14 cellular contexts compared by ENCODE assay signal in genomic region chr5:145981612-145982571, GRCh38. TPM values are rescaled to one million over a fixed set of nuclear protein-coding genes. Genes with fewer than 3 reads are reported as not detected.
DNase-seq lines count a peak whose midpoint lies in the region; ATAC-seq and TF ChIP-seq lines count a peak whose summit lies in the region.
"Had no signal": no experiment of that assay in that cellular context is flagged by ENCODE, and none has a peak within 500 bp of the region (broad histone marks: within the 10 kb centered on the region; RNA-seq: fewer than 3 reads in every experiment).

No MANE protein-coding gene starts in this region.

- H3K9me3 Mint-ChIP-seq in nephron progenitor cell = no peaks in the 10 kb centered on the region

- TF ChIP-seq POLR2A in body of pancreas (IDR thresholded peaks at IDR 0.05) = no peak
- no peak for TF ChIP-seq POLR2A in ovary (IDR thresholded peaks at IDR 0.05)

- H2BK5ac ChIP-seq in mesendoderm (ENCODE audit: low read length) = no peak overlapping the region

- H3K36me3 ChIP-seq in body of pancreas (replicated peaks in 1 of 2; ENCODE audit: insufficient read depth in 1 of 2, low read depth in 2 of 2) (no peaks in the 10 kb centered on the region), mesendoderm (ENCODE audit: control insufficient read depth, insufficient read depth, low read length) (no peaks in the 10 kb centered on the region), ovary (no peaks in the 10 kb centered on the region)
- no peaks in the 10 kb centered on the region for H3K36me3 ChIP-seq in effector memory CD4-positive, alpha-beta T cell (ENCODE audit: control insufficient read depth, insufficient read depth, low read length)
- H3K36me3 ChIP-seq: HAP-1, uterus had no signal

- no peak overlapping the region for H3K23ac ChIP-seq in mesendoderm (ENCODE audit: low read length)

- no peak overlapping the region for H3K4me3 Mint-ChIP-seq in nephron progenitor cell

- no peak overlapping the region for H3K56ac ChIP-seq in mesendoderm (ENCODE audit: low read length)

- H2BK15ac ChIP-seq in mesendoderm (replicated peaks; ENCODE audit: low read depth) = peak overlapping the region; percentile 25

- no peak overlapping the region for H3K18ac ChIP-seq in mesendoderm (ENCODE audit: low read length)

- no peak overlapping the region for H4K5ac ChIP-seq in mesendoderm (ENCODE audit: low read length)

- no peak overlapping the region for H2BK120ac ChIP-seq in mesendoderm (ENCODE audit: low read depth, low read length)

- no peak overlapping the region for H3K4ac ChIP-seq in mesendoderm (ENCODE audit: low read depth, low read length)

- H3K4me1 ChIP-seq in body of pancreas (peaks cover 60% of the 10 kb centered on the region), mesendoderm (ENCODE audit: control insufficient read depth, low read depth, low read length) (peaks cover 5% of the 10 kb centered on the region), ovary (ENCODE audit: insufficient read depth) (no peaks in the 10 kb centered on the region)
- no peaks in the 10 kb centered on the region for H3K4me1 ChIP-seq in effector memory CD4-positive, alpha-beta T cell (ENCODE audit: control insufficient read depth, insufficient read depth, low read length, poor library complexity, severe bottlenecking)
- H3K4me1 ChIP-seq: HAP-1, uterus had no signal

- no peak overlapping the region for H3K9ac ChIP-seq in mesendoderm (ENCODE audit: low read length)

- WGBS in body of pancreas, 2 donors = 8 to 17% methylated on average over 3 of the region's 3 CpGs
- no CpG with 5 or more reads among the region's 3 CpGs for WGBS in mesendoderm (ENCODE audit: extremely low coverage, insufficient coverage, low lambda C conversion rate)
- WGBS in ovary, 3 donors = 61 to 82% (median 65%) methylated on average over 3 of the region's 3 CpGs

- intact Hi-C loops in body of pancreas (cut with DNase I) (no loop called here), ovary (cut with DNase I) (no loop called here)

- H3K27ac ChIP-seq in 22Rv1 (peak overlapping the region; percentile 29), body of pancreas (peak overlapping the region in 2 of 4 donors; percentile 30 to 53), mesendoderm (ENCODE audit: low read depth, low read length) (no peak overlapping the region), ovary (no peak overlapping the region)
- no peak overlapping the region for H3K27ac ChIP-seq in effector memory CD4-positive, alpha-beta T cell (ENCODE audit: insufficient read depth, low read length, poor library complexity, severe bottlenecking)
- H3K27ac ChIP-seq: uterus had no signal

- no peaks in the 10 kb centered on the region for H3K36me3 Mint-ChIP-seq in nephron progenitor cell (ENCODE audit: low read depth)

- no peak overlapping the region for H3K27ac Mint-ChIP-seq in nephron progenitor cell

- peaks cover 6% of the 10 kb centered on the region for H3K4me1 Mint-ChIP-seq in nephron progenitor cell

- DNase-seq in HT-29 (ENCODE audit: low spot score) (peak; percentile 79), body of pancreas (peak in 3 of 4 donors; percentile 26 to 39 (median 29)), mesendoderm (no peak), nephron progenitor cell (no peak), ovary (no peak)
- no peak for DNase-seq in stimulated activated naive CD8-positive, alpha-beta T cell treated with anti-CD3 and anti-CD28 coated beads, Interleukin-15, Interleukin-2, amounts not matched to agents 100 U/mL and 50 U/mL, for 24 hours
- DNase-seq in effector memory CD4-positive, alpha-beta T cell = no peak
- DNase-seq: activated CD4-positive, alpha-beta T cell treated with anti-CD3 and anti-CD28 coated beads for 4 hours; effector CD8-positive, alpha-beta T cell; nucleus accumbens; T-helper 1 cell; uterus had no signal

- H3K4me3 ChIP-seq in body of pancreas (no peak overlapping the region), mesendoderm (ENCODE audit: low read length) (no peak overlapping the region), ovary (no peak overlapping the region)
- H3K4me3 ChIP-seq in effector memory CD4-positive, alpha-beta T cell (ENCODE audit: insufficient read depth, low read depth, low read length, poor library complexity, severe bottlenecking) = no peak overlapping the region
- H3K4me3 ChIP-seq: HAP-1, uterus had no signal

- H3K27me3 ChIP-seq in body of pancreas (no peaks in the 10 kb centered on the region), mesendoderm (ENCODE audit: insufficient read depth, low read length, poor library complexity) (no peaks in the 10 kb centered on the region), ovary (no peaks in the 10 kb centered on the region)
- no peaks in the 10 kb centered on the region for H3K27me3 ChIP-seq in effector memory CD4-positive, alpha-beta T cell (replicated peaks; ENCODE audit: control insufficient read depth, insufficient read depth, low read length, poor library complexity, severe bottlenecking)
- H3K27me3 ChIP-seq: uterus had no signal

- no peak overlapping the region for H4K8ac ChIP-seq in mesendoderm (ENCODE audit: low read depth, low read length)

- TF ChIP-seq CTCF in 22Rv1 (IDR thresholded peaks at IDR 0.05) (no peak), body of pancreas (IDR thresholded peaks at IDR 0.05) (no peak), nephron progenitor cell (IDR thresholded peaks at IDR 0.05) (no peak), ovary (IDR thresholded peaks at IDR 0.05) (no peak)

- TF ChIP-seq EP300 in ovary (IDR thresholded peaks at IDR 0.05) = no peak

- no peaks in the 10 kb centered on the region for H3K27me3 Mint-ChIP-seq in nephron progenitor cell (ENCODE audit: low read depth, poor library complexity)

- H3K4me2 ChIP-seq in mesendoderm (ENCODE audit: low read length) = no peak overlapping the region

- H3K9me3 ChIP-seq in body of pancreas (no peaks in the 10 kb centered on the region), ovary (no peaks in the 10 kb centered on the region)
- H3K9me3 ChIP-seq in effector memory CD4-positive, alpha-beta T cell (ENCODE audit: control insufficient read depth, low read length) = no peaks in the 10 kb centered on the region
- H3K9me3 ChIP-seq: HAP-1, uterus had no signal

- H2AK5ac ChIP-seq in mesendoderm (ENCODE audit: low read length) = no peak overlapping the region

- no peaks in the 10 kb centered on the region for H3K79me2 ChIP-seq in mesendoderm (ENCODE audit: control insufficient read depth, insufficient read depth, low read length)

- no peaks in the 10 kb centered on the region for H3K79me1 ChIP-seq in mesendoderm (ENCODE audit: low read length)

- no peak for ATAC-seq in body of pancreas
- no peak for ATAC-seq in stimulated activated naive CD8-positive, alpha-beta T cell treated with anti-CD3 and anti-CD28 coated beads, Interleukin-15, Interleukin-2, amounts not matched to agents 100 U/mL and 50 U/mL, for 24 hours

RNA-seq across cellular contexts. Expression of gene SH3RF2, which starts 45.5 kb away (rescaled TPM):
- 13.9 and 15.9 TPM in 2 replicates for total RNA-seq in HT-29 (2014; rRNA removed; shearing (Covaris generic))
- total RNA-seq in body of pancreas (10 to 100 TPM; 14.8 to 25.7 TPM), ovary (1 to 10 TPM in 3 of 7 donors, under 1 TPM in 4; 0.30 to 6.5 (median 0.81) TPM)
- polyA plus RNA-seq in mesendoderm (2013, experiment 1 of 2) = 3.0 TPM
- polyA plus RNA-seq in mesendoderm (2013, experiment 2 of 2) = 3.5 TPM
- 1 to 10 TPM in 1 of 2 donors, under 1 TPM in 1; 0.52 to 1.5 TPM for polyA plus RNA-seq in ovary

Comparison
In these comparisons a context has a peak if more than half of its experiments do, and no peak if none do; other contexts are left out.
1. DNase-seq: peak in HT-29 (single experiment) and body of pancreas (3 of 4); none in mesendoderm (single experiment), stimulated activated naive CD8-positive, alpha-beta T cell treated with anti-CD3 and anti-CD28 coated beads, Interleukin-15, Interleukin-2, amounts not matched to agents 100 U/mL and 50 U/mL, for 24 hours (single experiment), effector memory CD4-positive, alpha-beta T cell (0 of 3), nephron progenitor cell (single experiment) and ovary (0 of 5).